In genomic region chrX:145563159-145563558, GRCh38 we compare ENCODE assay signal across 7 cellular contexts.
"Had no signal": no experiment of that assay in that cellular context is flagged by ENCODE, and none has a peak within 500 bp of the region (broad histone marks: within the 10 kb centered on the region; RNA-seq: fewer than 3 reads in every experiment).

No MANE protein-coding gene starts in this region.

- H3K4me3 Mint-ChIP-seq: IgD-negative memory B cell had no signal

- H3K36me3 Mint-ChIP-seq: IgD-negative memory B cell had no signal

- FAIRE-seq: HepG2, HTR-8/SVneo had no signal

- H3K27me3 Mint-ChIP-seq: IgD-negative memory B cell had no signal

- H3K27ac ChIP-seq: GM23248 had no signal

- H3K9ac ChIP-seq: GM23248 had no signal

- H2AFZ ChIP-seq: GM23248 had no signal

- H3K27ac Mint-ChIP-seq: IgD-negative memory B cell had no signal

- H3K4me3 ChIP-seq: GM23248, HAP-1 had no signal

- H3K9me3 ChIP-seq: HAP-1 had no signal

- DNase-seq: GM23248, GOT3, H7 had no signal

- H3K4me1 Mint-ChIP-seq: IgD-negative memory B cell had no signal

- H3K36me3 ChIP-seq: HAP-1 had no signal

- H3K4me1 ChIP-seq: HAP-1 had no signal
